ENCODE assay signal across 20 cellular contexts in genomic region chr1:227917081-227917950, GRCh38. TPM values are rescaled to one million over a fixed set of nuclear protein-coding genes. Genes with fewer than 3 reads are reported as not detected.
DNase-seq lines count a peak whose midpoint lies in the region; ATAC-seq and TF ChIP-seq lines count a peak whose summit lies in the region.
"Had no signal": no experiment of that assay in that cellular context is flagged by ENCODE, and none has a peak within 500 bp of the region (broad histone marks: within the 10 kb centered on the region; RNA-seq: fewer than 3 reads in every experiment).

No MANE protein-coding gene starts in this region.

- DNase-seq in Right ventricle myocardium superior (peak; percentile 34), left ventricle myocardium inferior (no peak), glutamatergic neuron (peak; percentile 50), neural crest cell (ENCODE audit: low read depth, low spot score) (peak; percentile 35), left lobe of liver (ENCODE audit: low spot score) (no peak), HCEC 1CT (no peak)
- DNase-seq in effector CD4-positive, alpha-beta T cell, result no peak
- DNase-seq: activated gamma-delta T cell; aorta; colonic mucosa; immature natural killer cell; NCI-H2029; NCI-H510A; stimulated activated naive CD8-positive, alpha-beta T cell treated with anti-CD3 and anti-CD28 coated beads, Interleukin-15, Interleukin-2, amounts not matched to agents 100 U/mL and 50 U/mL, for 24 hours; T1000 had no signal

- H3K9me3 Mint-ChIP-seq in glutamatergic neuron (ENCODE audit: unreplicated experiment) (peaks cover 22% of the 10 kb centered on the region), neural crest cell (no peaks in the 10 kb centered on the region)
- H3K9me3 Mint-ChIP-seq: immature natural killer cell had no signal

- H3K27me3 Mint-ChIP-seq in glutamatergic neuron (ENCODE audit: unreplicated experiment) (peaks cover 17% of the 10 kb centered on the region), neural crest cell (ENCODE audit: low read depth) (no peaks in the 10 kb centered on the region)

- no peaks in the 10 kb centered on the region for H3K27me3 ChIP-seq in left ventricle myocardium inferior (ENCODE audit: low read depth)
- H3K27me3 ChIP-seq: colonic mucosa, gastroesophageal sphincter had no signal

- H3K4me1 Mint-ChIP-seq in glutamatergic neuron (ENCODE audit: low read depth, unreplicated experiment) (peaks cover 33% of the 10 kb centered on the region), neural crest cell (peaks cover 47% of the 10 kb centered on the region)
- H3K4me1 Mint-ChIP-seq: immature natural killer cell had no signal

- peaks cover 8% of the 10 kb centered on the region for H3K36me3 ChIP-seq in left ventricle myocardium inferior
- H3K36me3 ChIP-seq: colonic mucosa had no signal

- no peak overlapping the region for H3K27ac ChIP-seq in left ventricle myocardium inferior (replicated peaks)
- peak overlapping the region; percentile 15 for H3K27ac ChIP-seq in temporal lobe (ENCODE audit: low read depth, low read length)
- H3K27ac ChIP-seq: C4-2B, colonic mucosa, gastroesophageal sphincter, parathyroid adenoma had no signal

- ATAC-seq in Right ventricle myocardium superior (ENCODE audit: poor library complexity), result no peak
- ATAC-seq in left lobe of liver, result no peak
- ATAC-seq: gastroesophageal sphincter; stimulated activated naive CD8-positive, alpha-beta T cell treated with anti-CD3 and anti-CD28 coated beads, Interleukin-15, Interleukin-2, amounts not matched to agents 100 U/mL and 50 U/mL, for 24 hours had no signal

- H3K4me3 ChIP-seq in left ventricle myocardium inferior, result no peak overlapping the region
- H3K4me3 ChIP-seq: colonic mucosa, gastroesophageal sphincter had no signal

- peaks cover 4% of the 10 kb centered on the region for H3K36me3 Mint-ChIP-seq in glutamatergic neuron (ENCODE audit: unreplicated experiment)
- H3K36me3 Mint-ChIP-seq in neural crest cell (ENCODE audit: low read depth), result no peaks in the 10 kb centered on the region
- H3K36me3 Mint-ChIP-seq: immature natural killer cell had no signal

- H3K27ac Mint-ChIP-seq in glutamatergic neuron (ENCODE audit: unreplicated experiment) (peak overlapping the region; percentile 82), neural crest cell (ENCODE audit: unreplicated experiment) (no peak overlapping the region)

- no peaks in the 10 kb centered on the region for H3K4me1 ChIP-seq in left ventricle myocardium inferior
- H3K4me1 ChIP-seq: colonic mucosa, gastroesophageal sphincter, parathyroid adenoma had no signal

- TF ChIP-seq CTCF in left ventricle myocardium inferior (IDR thresholded peaks at IDR 0.05; ENCODE audit: borderline replicate concordance) (no peak), glutamatergic neuron (IDR thresholded peaks at IDR 0.05; ENCODE audit: partially characterized antibody, unreplicated experiment) (no peak), neural crest cell (conservative IDR thresholded peaks at IDR 0.05) (no peak)

- H3K4me3 Mint-ChIP-seq in glutamatergic neuron (ENCODE audit: unreplicated experiment), result no peak overlapping the region
- peak overlapping the region; percentile 11 for H3K4me3 Mint-ChIP-seq in neural crest cell
- H3K4me3 Mint-ChIP-seq: immature natural killer cell had no signal

- intact Hi-C loops in Right ventricle myocardium superior (cut with DNase I) (no loop called here), left ventricle myocardium inferior (cut with micrococcal nuclease) (no loop called here)

- no peaks in the 10 kb centered on the region for H3K9me3 ChIP-seq in left ventricle myocardium inferior (replicated peaks)
- H3K9me3 ChIP-seq: colonic mucosa, gastroesophageal sphincter had no signal

RNA-seq across cellular contexts. Expression of gene WNT9A, which starts 30.4 kb away (rescaled TPM):
- total RNA-seq in Right ventricle myocardium superior (0.59 TPM), left ventricle myocardium inferior (4.8 TPM), glutamatergic neuron (ENCODE audit: unreplicated experiment) (13.8 TPM), neural crest cell (0.48 and 0.54 TPM in 2 replicates), temporal lobe (2.5 TPM), left lobe of liver (0.05 TPM)
- total RNA-seq: SK-MEL-5 had no signal

Comparison
In these comparisons a context has a peak if more than half of its experiments do, and no peak if none do; other contexts are left out.
1. DNase-seq: peak in Right ventricle myocardium superior (single experiment), glutamatergic neuron (single experiment) and neural crest cell (single experiment); none in left ventricle myocardium inferior (single experiment), left lobe of liver (single experiment), HCEC 1CT (single experiment) and effector CD4-positive, alpha-beta T cell (single experiment).